ENCODE assay signal across 2 cellular contexts in the genomic region with DNA sequence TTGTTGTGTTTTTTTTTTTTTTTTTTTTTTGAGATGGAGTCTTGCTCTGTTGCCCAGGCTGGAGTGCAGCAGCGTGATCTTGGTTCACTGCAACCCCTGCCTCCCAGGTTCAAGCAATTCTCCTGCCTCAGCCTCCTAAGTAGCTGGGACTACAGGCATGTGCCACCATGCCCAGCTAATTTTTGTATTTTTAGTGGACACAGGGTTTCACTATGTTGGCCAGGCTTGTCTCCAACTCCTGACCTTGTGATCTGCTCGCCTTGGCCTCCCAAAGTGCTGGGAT. TPM values are rescaled to one million over a fixed set of nuclear protein-coding genes. Genes with fewer than 3 reads are reported as not detected.
"Had no signal": no experiment of that assay in that cellular context is flagged by ENCODE, and none has a peak within 500 bp of the region (broad histone marks: within the 10 kb centered on the region; RNA-seq: fewer than 3 reads in every experiment).

No MANE protein-coding gene starts in this region.

RNA-seq across cellular contexts. Expression of gene RPGRIP1, which starts 22.9 kb away (rescaled TPM):
- total RNA-seq: HT1080, IMR-90 had no signal
- polyA plus RNA-seq: IMR-90 had no signal
